In genomic region chr9:71975833-71976232, GRCh38 we compare ENCODE assay signal across 13 cellular contexts.
A peak's percentile ranks its signal among the peaks of the same experiment; 100 is the strongest.
DNase-seq lines count a peak whose midpoint lies in the region; ATAC-seq, FAIRE-seq and TF ChIP-seq lines count a peak whose summit lies in the region.
"Had no signal": no experiment of that assay in that cellular context is flagged by ENCODE, and none has a peak within 500 bp of the region (broad histone marks: within the 10 kb centered on the region; RNA-seq: fewer than 3 reads in every experiment).

No MANE protein-coding gene starts in this region.

- H3K36me3 ChIP-seq in DOHH2 (ENCODE audit: control insufficient read depth, low read length) (no peaks in the 10 kb centered on the region; the same call in 1 of the 2 replicates), bronchial epithelial cell (ENCODE audit: control insufficient read depth, insufficient read depth, low read length) (no peaks in the 10 kb centered on the region), prostate gland (no peaks in the 10 kb centered on the region)

- FAIRE-seq in bronchial epithelial cell (lab: Jason Lieb, UNC), result no peak

- no peaks in the 10 kb centered on the region for H3F3A ChIP-seq in DOHH2 (ENCODE audit: control insufficient read depth, insufficient read depth)

- TF ChIP-seq POLR2A in prostate gland (IDR thresholded peaks at IDR 0.05), result no peak

- no peaks in the 10 kb centered on the region for H3K36me3 Mint-ChIP-seq in natural killer cell treated with Interleukin-12 subunit alpha and Interleukin-12 subunit beta and Interleukin-15 and Interleukin-18, amount 100 ng/mL, for 72 hours

- intact Hi-C loops in prostate gland (cut with DNase I), result loop anchor here (5.0 kb wide), 1 partner anchor 169 kb away; no protein-coding TSS in a partner anchor

- H3K9me3 ChIP-seq in DOHH2 (ENCODE audit: control insufficient read depth, insufficient read depth, low read length), result no peaks in the 10 kb centered on the region
- H3K9me3 ChIP-seq in prostate gland, result no peaks in the 10 kb centered on the region
- H3K9me3 ChIP-seq: tibial artery had no signal

- peaks cover 0 to 3% of the 10 kb centered on the region in 2 donors for H3K4me1 Mint-ChIP-seq in natural killer cell treated with Interleukin-12 subunit alpha and Interleukin-12 subunit beta and Interleukin-15 and Interleukin-18, amount 100 ng/mL, for 72 hours (ENCODE audit: low read depth in 2 of 2)

- no peak overlapping the region for H3K4me3 Mint-ChIP-seq in natural killer cell treated with Interleukin-12 subunit alpha and Interleukin-12 subunit beta and Interleukin-15 and Interleukin-18, amount 100 ng/mL, for 72 hours

- no peaks in the 10 kb centered on the region for H3K27me3 Mint-ChIP-seq in natural killer cell treated with Interleukin-12 subunit alpha and Interleukin-12 subunit beta and Interleukin-15 and Interleukin-18, amount 100 ng/mL, for 72 hours

- no peaks in the 10 kb centered on the region for H3K9me2 ChIP-seq in DOHH2 (replicated peaks; ENCODE audit: control insufficient read depth, low read length)

- H3K4me1 ChIP-seq in DOHH2 (ENCODE audit: control insufficient read depth, low read length), result no peaks in the 10 kb centered on the region
- no peaks in the 10 kb centered on the region for H3K4me1 ChIP-seq in prostate gland (replicated peaks)
- H3K4me1 ChIP-seq: tibial artery had no signal

- no peak overlapping the region for H3K27ac ChIP-seq in DOHH2 (ENCODE audit: low read depth, low read length)
- H3K27ac ChIP-seq in prostate gland, result no peak overlapping the region
- H3K27ac ChIP-seq: tibial artery had no signal

- H3K4me2 ChIP-seq in DOHH2 (ENCODE audit: low read length), result no peak overlapping the region

- no peak for DNase-seq in LNCaP clone FGC (ENCODE audit: low read depth)
- peak; percentile 27 for DNase-seq in bronchial epithelial cell (ENCODE audit: low read depth)
- no peak for DNase-seq in prostate gland (ENCODE audit: low spot score)
- no peak for DNase-seq in natural killer cell treated with Interleukin-12 subunit alpha and Interleukin-12 subunit beta and Interleukin-15 and Interleukin-18, amount 100 ng/mL, for 72 hours (ENCODE audit: low spot score)
- no peak for DNase-seq in NOMO-1 treated with dmso at 0.1 percent for 144 hours (lab: John Stamatoyannopoulos, UW; ENCODE audit: unreplicated experiment)
- DNase-seq: cerebellar nuclear complex, DMS153, NCI-H2029 treated with DMSO at 0.1 percent for 48 hours, posterior cingulate gyrus, Right ventricle myocardium superior, tibial artery had no signal

- TF ChIP-seq CTCF in DOHH2 (IDR thresholded peaks at IDR 0.05; ENCODE audit: low read depth, low read length, poor library complexity, severe bottlenecking), result peak; percentile 43
- TF ChIP-seq CTCF in LNCaP clone FGC (IDR thresholded peaks at IDR 0.05; ENCODE audit: control insufficient read depth, extremely low read depth, insufficient read depth), result peak; percentile 61
- peak; percentile 27 for TF ChIP-seq CTCF in bronchial epithelial cell (IDR thresholded peaks at IDR 0.05; ENCODE audit: insufficient read depth, low read length, severe bottlenecking)
- peak in 3 of 4 experiments; percentile 27 to 57 (median 56) for TF ChIP-seq CTCF in prostate gland (IDR thresholded peaks at IDR 0.05)

- no peaks in the 10 kb centered on the region for H3K9me3 Mint-ChIP-seq in natural killer cell treated with Interleukin-12 subunit alpha and Interleukin-12 subunit beta and Interleukin-15 and Interleukin-18, amount 100 ng/mL, for 72 hours

- H3K27me3 ChIP-seq in DOHH2 (ENCODE audit: control insufficient read depth, low read length), result no peaks in the 10 kb centered on the region
- H3K27me3 ChIP-seq in bronchial epithelial cell (ENCODE audit: control insufficient read depth, insufficient read depth, low read length), result no peaks in the 10 kb centered on the region
- no peaks in the 10 kb centered on the region for H3K27me3 ChIP-seq in prostate gland (replicated peaks; ENCODE audit: insufficient read depth)
- H3K27me3 ChIP-seq: tibial artery had no signal

- no peak overlapping the region for H3K27ac Mint-ChIP-seq in natural killer cell treated with Interleukin-12 subunit alpha and Interleukin-12 subunit beta and Interleukin-15 and Interleukin-18, amount 100 ng/mL, for 72 hours

- H4K20me1 ChIP-seq in DOHH2 (ENCODE audit: control insufficient read depth, insufficient read depth, low read depth, low read length), result no peaks in the 10 kb centered on the region

- no peaks in the 10 kb centered on the region for H3K79me2 ChIP-seq in DOHH2 (ENCODE audit: control insufficient read depth, low read length)

- H3K4me3 ChIP-seq in DOHH2 (ENCODE audit: low read length) (no peak overlapping the region), LNCaP clone FGC (ENCODE audit: low read depth, low read length) (no peak overlapping the region), bronchial epithelial cell (ENCODE audit: low read depth, low read length) (no peak overlapping the region), prostate gland (no peak overlapping the region)
- H3K4me3 ChIP-seq: tibial artery had no signal

- ATAC-seq in natural killer cell treated with Interleukin-12 subunit alpha and Interleukin-12 subunit beta and Interleukin-15 and Interleukin-18, amount 100 ng/mL, for 72 hours, result no peak
- ATAC-seq in GM18858 (IDR thresholded peaks at IDR 0.05; ENCODE audit: unreplicated experiment), result no peak
